In the genomic region with DNA sequence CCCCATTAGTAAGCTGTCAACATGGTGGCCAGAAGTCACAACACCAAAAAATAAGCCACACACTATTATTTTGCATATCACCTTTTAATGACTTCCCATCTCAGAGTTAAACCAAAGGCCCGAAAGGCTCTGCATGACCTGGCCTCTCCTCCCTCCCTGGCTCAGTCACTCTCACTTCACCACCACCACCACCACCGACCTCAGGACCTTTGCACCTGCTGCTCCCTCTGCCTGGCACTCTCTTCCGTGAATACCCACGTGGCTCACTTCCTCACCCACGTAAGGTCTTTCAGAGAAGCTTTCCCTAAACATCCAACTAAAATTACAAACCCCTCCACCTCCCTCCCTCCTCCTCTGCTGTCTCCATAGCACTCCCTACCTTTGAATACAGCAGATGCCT, we compare ENCODE assay signal across 8 cellular contexts.
"Had no signal": no experiment of that assay in that cellular context is flagged by ENCODE, and none has a peak within 500 bp of the region (broad histone marks: within the 10 kb centered on the region; RNA-seq: fewer than 3 reads in every experiment).

No MANE protein-coding gene starts in this region.

- H3K4me3 ChIP-seq: GM23338, HAP-1, K562 had no signal

- FAIRE-seq: HTR-8/SVneo, K562 had no signal

- H3K9me3 ChIP-seq: HAP-1 had no signal

- H3K36me3 ChIP-seq: HAP-1 had no signal

- H3K4me1 ChIP-seq: HAP-1 had no signal

- H2AFZ ChIP-seq: GM23338 had no signal

- ATAC-seq: GM23338, HCT116, K562 had no signal

- H3K4me2 ChIP-seq: GM23338 had no signal

- DNase-seq: H7, IMR-90, KG1 had no signal
